8 cellular contexts compared by ENCODE assay signal in the genomic region with DNA sequence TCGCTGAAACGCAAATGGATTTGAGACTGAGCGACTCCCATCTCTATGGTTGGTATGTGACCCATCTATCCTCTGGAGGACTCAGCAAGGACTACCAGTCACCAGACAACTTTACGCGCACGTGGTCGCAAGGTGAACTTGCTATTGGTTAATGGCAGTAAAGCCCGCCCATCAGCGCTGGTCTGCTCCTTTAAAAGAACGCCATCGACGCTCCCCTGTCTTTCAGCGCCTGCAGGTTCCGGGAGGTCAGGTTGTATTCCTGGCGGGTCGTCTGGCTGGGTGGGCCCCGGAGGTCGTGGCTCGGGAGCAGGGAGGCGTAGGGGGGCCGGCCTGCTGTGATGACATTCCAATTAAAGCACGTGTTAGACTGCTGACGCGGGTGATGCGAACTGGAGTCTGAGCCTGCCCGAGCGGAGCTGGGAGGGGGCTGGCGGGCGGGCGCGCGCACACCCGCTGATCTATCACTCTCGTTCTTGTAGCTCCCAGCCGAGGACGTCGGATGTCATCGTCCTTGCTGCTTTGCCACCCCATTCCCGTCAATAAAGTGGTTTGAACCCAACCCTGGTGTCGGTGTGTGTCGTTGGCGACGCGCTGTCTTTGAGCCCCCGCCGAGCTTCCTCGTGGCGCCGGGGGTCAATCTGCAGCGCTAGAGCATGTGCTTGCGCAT. TPM values are rescaled to one million over a fixed set of nuclear protein-coding genes. Genes with fewer than 3 reads are reported as not detected.
DNase-seq lines count a peak whose midpoint lies in the region; ATAC-seq and TF ChIP-seq lines count a peak whose summit lies in the region.

No MANE protein-coding gene starts in this region.

- CTCF ChIA-PET in CD8-positive, alpha-beta memory T cell (lab: Charles Lee): interaction anchor here (0.9 to 3.1 kb wide), 14 partner anchors 12 to 241 kb away, joined by 3 to 15 read pairs (median 6); a partner anchor contains a TSS
- CTCF ChIA-PET in activated CD4-positive, alpha-beta memory T cell treated with anti-CD3 and anti-CD28 coated beads, Interleukin-2, amount 10 ng/mL, durations not matched to agents 7 days and 5 days (lab: Charles Lee): interaction anchor here (0.8 to 3.6 kb wide), 14 partner anchors 12 to 297 kb away, joined by 3 to 31 read pairs (median 6); a partner anchor contains a TSS

- no peak for TF ChIP-seq CTCF in lower lobe of right lung (IDR thresholded peaks at IDR 0.05)

- H3K4me3 Mint-ChIP-seq in CD8-positive, alpha-beta memory T cell: no peak overlapping the region
- no peak overlapping the region for H3K4me3 Mint-ChIP-seq in activated CD4-positive, alpha-beta memory T cell treated with anti-CD3 and anti-CD28 coated beads, Interleukin-2, amount 10 ng/mL, durations not matched to agents 7 days and 5 days

- H3K4me1 Mint-ChIP-seq in CD8-positive, alpha-beta memory T cell: peaks cover 20 to 26% (median 26%) of the 10 kb centered on the region in 3 donors
- peaks cover 25% of the 10 kb centered on the region for H3K4me1 Mint-ChIP-seq in activated CD4-positive, alpha-beta memory T cell treated with anti-CD3 and anti-CD28 coated beads, Interleukin-2, amount 10 ng/mL, durations not matched to agents 7 days and 5 days

- H3K36me3 Mint-ChIP-seq in CD8-positive, alpha-beta memory T cell: peaks cover 0 to 23% (median 8%) of the 10 kb centered on the region in 3 donors
- H3K36me3 Mint-ChIP-seq in activated CD4-positive, alpha-beta memory T cell treated with anti-CD3 and anti-CD28 coated beads, Interleukin-2, amount 10 ng/mL, durations not matched to agents 7 days and 5 days (ENCODE audit: low read depth): peaks cover 22% of the 10 kb centered on the region

- H3K27ac Mint-ChIP-seq in CD8-positive, alpha-beta memory T cell: no peak overlapping the region
- no peak overlapping the region for H3K27ac Mint-ChIP-seq in activated CD4-positive, alpha-beta memory T cell treated with anti-CD3 and anti-CD28 coated beads, Interleukin-2, amount 10 ng/mL, durations not matched to agents 7 days and 5 days

- H3K4me3 ChIP-seq in CD8-positive, alpha-beta memory T cell (ENCODE audit: low read length): peak overlapping the region; percentile 86
- H3K4me3 ChIP-seq in lower lobe of right lung: peak overlapping the region; percentile 92

- peak; percentile 89 to 98 (median 95) for DNase-seq in CD8-positive, alpha-beta memory T cell
- peak; percentile 95 for DNase-seq in HK-2 (ENCODE audit: unreplicated experiment)
- DNase-seq in NCI-H82 treated with DMSO at 0.1 percent for 48 hours (lab: John Stamatoyannopoulos, UW; ENCODE audit: unreplicated experiment): peak; percentile 99
- DNase-seq in activated CD4-positive, alpha-beta memory T cell treated with anti-CD3 and anti-CD28 coated beads, Interleukin-2, amount 10 ng/mL, durations not matched to agents 7 days and 5 days: peak; percentile 96
- DNase-seq in effector CD8-positive, alpha-beta T cell (lab: John Stamatoyannopoulos, UW): peak; percentile 94
- peak; percentile 97 for DNase-seq in lower lobe of right lung
- DNase-seq in stimulated activated CD4-positive, alpha-beta T cell treated with anti-CD3 and anti-CD28 coated beads, TNF-alpha, amount 100 ng/mL, for 1 hour (ENCODE audit: low read depth in 3 of 3, low spot score in 1 of 3): peak; percentile 86 to 94 (median 90)

- no peaks in the 10 kb centered on the region for H3K36me3 ChIP-seq in CD8-positive, alpha-beta memory T cell (ENCODE audit: insufficient read depth, low read length)
- H3K36me3 ChIP-seq in lower lobe of right lung: peaks cover 8% of the 10 kb centered on the region

- H3K9me3 ChIP-seq in CD8-positive, alpha-beta memory T cell (ENCODE audit: low read length): no peaks in the 10 kb centered on the region
- H3K9me3 ChIP-seq in lower lobe of right lung: no peaks in the 10 kb centered on the region

- POLR2A ChIA-PET in CD8-positive, alpha-beta memory T cell (lab: Charles Lee): interaction anchor here (0.6 to 3.6 kb wide), 37 partner anchors 10 to 911 kb away, joined by 3 to 44 read pairs (median 4); a partner anchor contains a TSS
- POLR2A ChIA-PET in activated CD4-positive, alpha-beta memory T cell treated with anti-CD3 and anti-CD28 coated beads, Interleukin-2, amount 10 ng/mL, durations not matched to agents 7 days and 5 days (lab: Charles Lee): interaction anchor here (0.6 to 5.6 kb wide), 78 partner anchors 9 to 516 kb away, joined by 3 to 67 read pairs (median 5); a partner anchor contains a TSS

- H3K9me3 Mint-ChIP-seq in CD8-positive, alpha-beta memory T cell: no peaks in the 10 kb centered on the region
- no peaks in the 10 kb centered on the region for H3K9me3 Mint-ChIP-seq in activated CD4-positive, alpha-beta memory T cell treated with anti-CD3 and anti-CD28 coated beads, Interleukin-2, amount 10 ng/mL, durations not matched to agents 7 days and 5 days

- peak overlapping the region; percentile 83 for H3K27ac ChIP-seq in CD8-positive, alpha-beta memory T cell (ENCODE audit: low read depth, low read length)
- H3K27ac ChIP-seq in lower lobe of right lung: peak overlapping the region; percentile 96

- ATAC-seq in GM19463 (IDR thresholded peaks at IDR 0.05; ENCODE audit: unreplicated experiment) (peak; percentile 93), lower lobe of right lung (peak; percentile 96 to 98)

- peaks cover 25% of the 10 kb centered on the region for H3K4me1 ChIP-seq in CD8-positive, alpha-beta memory T cell (ENCODE audit: insufficient read depth, low read length)
- H3K4me1 ChIP-seq in lower lobe of right lung: peaks cover 38% of the 10 kb centered on the region

- H3K27me3 Mint-ChIP-seq in CD8-positive, alpha-beta memory T cell: no peaks in the 10 kb centered on the region
- H3K27me3 Mint-ChIP-seq in activated CD4-positive, alpha-beta memory T cell treated with anti-CD3 and anti-CD28 coated beads, Interleukin-2, amount 10 ng/mL, durations not matched to agents 7 days and 5 days: no peaks in the 10 kb centered on the region

- no peaks in the 10 kb centered on the region for H3K27me3 ChIP-seq in CD8-positive, alpha-beta memory T cell (ENCODE audit: insufficient read depth, low read length, poor library complexity, severe bottlenecking)
- H3K27me3 ChIP-seq in lower lobe of right lung (ENCODE audit: low read depth): no peaks in the 10 kb centered on the region

- intact Hi-C loops in lower lobe of right lung (cut with DNase I): no loop called here

RNA-seq across cellular contexts. Expression of a gene that starts 15.9 kb away (rescaled TPM):
- 10 to 100 TPM; 24.7 to 25.5 TPM for total RNA-seq in CD8-positive, alpha-beta memory T cell
- polyA plus RNA-seq in CD8-positive, alpha-beta memory T cell: 92.1 TPM
- 100 to 1,000 TPM; 126 to 128 TPM for total RNA-seq in activated CD4-positive, alpha-beta memory T cell treated with anti-CD3 and anti-CD28 coated beads, Interleukin-2, amount 10 ng/mL, durations not matched to agents 7 days and 5 days
- total RNA-seq in lower lobe of right lung: 39.7 TPM

Comparison
In these comparisons a context has a peak if more than half of its experiments do, and no peak if none do; other contexts are left out.
1. Peak in every context shown above with its lines: DNase-seq, ATAC-seq, H3K4me3 ChIP-seq and H3K27ac ChIP-seq.